9 cellular contexts compared by ENCODE assay signal in genomic region chr18:54671291-54671881, GRCh38.
DNase-seq lines count a peak whose midpoint lies in the region; ATAC-seq and TF ChIP-seq lines count a peak whose summit lies in the region.
"Had no signal": no experiment of that assay in that cellular context is flagged by ENCODE, and none has a peak within 500 bp of the region (broad histone marks: within the 10 kb centered on the region; RNA-seq: fewer than 3 reads in every experiment).

No MANE protein-coding gene starts in this region.

- H3K27ac ChIP-seq in left ventricle myocardium inferior (replicated peaks) (no peak overlapping the region), right cardiac atrium (ENCODE audit: low read length) (no peak overlapping the region), colonic mucosa (no peak overlapping the region)

- no peak overlapping the region for H3K27ac Mint-ChIP-seq in naive B cell
- H3K27ac Mint-ChIP-seq: activated naive CD8-positive, alpha-beta T cell treated with anti-CD3 and anti-CD28 coated beads, Interleukin-2, amount 10 ng/mL, durations not matched to agents 7 days and 5 days had no signal

- H3K27me3 Mint-ChIP-seq in naive B cell, result peaks cover 0 to 19% (median 3%) of the 10 kb centered on the region in 3 donors

- no peak overlapping the region for H3K4me3 Mint-ChIP-seq in naive B cell
- H3K4me3 Mint-ChIP-seq: activated naive CD8-positive, alpha-beta T cell treated with anti-CD3 and anti-CD28 coated beads, Interleukin-2, amount 10 ng/mL, durations not matched to agents 7 days and 5 days had no signal

- TF ChIP-seq CTCF in left ventricle myocardium inferior (IDR thresholded peaks at IDR 0.05; ENCODE audit: borderline replicate concordance), result peak; percentile 64
- TF ChIP-seq CTCF in colonic mucosa (IDR thresholded peaks at IDR 0.05), result peak; percentile 52

- peaks cover 0 to 4% (median 0%) of the 10 kb centered on the region in 7 donors for H3K9me3 Mint-ChIP-seq in naive B cell
- H3K9me3 Mint-ChIP-seq: activated naive CD8-positive, alpha-beta T cell treated with anti-CD3 and anti-CD28 coated beads, Interleukin-2, amount 10 ng/mL, durations not matched to agents 7 days and 5 days had no signal

- H3K9me3 ChIP-seq in left ventricle myocardium inferior (replicated peaks), result peaks cover 3% of the 10 kb centered on the region
- no peaks in the 10 kb centered on the region for H3K9me3 ChIP-seq in right cardiac atrium (ENCODE audit: control insufficient read depth, low read length)
- H3K9me3 ChIP-seq in colonic mucosa, result no peaks in the 10 kb centered on the region

- H3K27me3 ChIP-seq in left ventricle myocardium inferior (ENCODE audit: low read depth), result peaks cover 6% of the 10 kb centered on the region
- no peaks in the 10 kb centered on the region for H3K27me3 ChIP-seq in right cardiac atrium (ENCODE audit: control insufficient read depth, insufficient read depth)
- no peaks in the 10 kb centered on the region for H3K27me3 ChIP-seq in colonic mucosa

- H3K4me1 Mint-ChIP-seq in naive B cell, result no peaks in the 10 kb centered on the region
- H3K4me1 Mint-ChIP-seq: activated naive CD8-positive, alpha-beta T cell treated with anti-CD3 and anti-CD28 coated beads, Interleukin-2, amount 10 ng/mL, durations not matched to agents 7 days and 5 days had no signal

- WGBS in right cardiac atrium, result 97% methylated on average over 1 of the region's 1 CpG

- no peaks in the 10 kb centered on the region for H3K36me3 Mint-ChIP-seq in naive B cell
- H3K36me3 Mint-ChIP-seq: activated naive CD8-positive, alpha-beta T cell treated with anti-CD3 and anti-CD28 coated beads, Interleukin-2, amount 10 ng/mL, durations not matched to agents 7 days and 5 days had no signal

- H3K9ac ChIP-seq in colonic mucosa (ENCODE audit: low read depth in 2 of 2, low read length in 2 of 2), result no peak overlapping the region

- intact Hi-C loops in left ventricle myocardium inferior (cut with micrococcal nuclease), result loop anchor here (5.0 kb wide), 1 partner anchor 279 kb away; no protein-coding TSS in a partner anchor
- intact Hi-C loops in right cardiac atrium (cut with DNase I), result loop anchor here in 2 of 4 donors (10.0 kb wide), 2 partner anchors 227 to 277 kb away; no protein-coding TSS in a partner anchor
- intact Hi-C loops in colonic mucosa (cut with DNase I), result loop anchor here (10.0 kb wide), 1 partner anchor 227 kb away; no protein-coding TSS in a partner anchor

- H3K36me3 ChIP-seq in left ventricle myocardium inferior (no peaks in the 10 kb centered on the region), colonic mucosa (no peaks in the 10 kb centered on the region)

- H3K4me1 ChIP-seq in left ventricle myocardium inferior, result no peaks in the 10 kb centered on the region
- H3K4me1 ChIP-seq in right cardiac atrium (ENCODE audit: control insufficient read depth, insufficient read depth, low read length), result no peaks in the 10 kb centered on the region
- H3K4me1 ChIP-seq in colonic mucosa, result no peaks in the 10 kb centered on the region

- no peak for DNase-seq in left ventricle myocardium inferior
- no peak for DNase-seq in right cardiac atrium
- peak; percentile 62 for DNase-seq in NCI-H2227 (lab: John Stamatoyannopoulos, UW; ENCODE audit: unreplicated experiment)
- no peak for DNase-seq in colonic mucosa
- peak; percentile 14 for DNase-seq in naive B cell
- DNase-seq: activated naive CD8-positive, alpha-beta T cell treated with anti-CD3 and anti-CD28 coated beads, Interleukin-2, amount 10 ng/mL, durations not matched to agents 7 days and 5 days had no signal

- no peak overlapping the region for H3K4me3 ChIP-seq in left ventricle myocardium inferior
- H3K4me3 ChIP-seq in right cardiac atrium (ENCODE audit: low read length), result no peak overlapping the region
- no peak overlapping the region for H3K4me3 ChIP-seq in colonic mucosa

- ATAC-seq in right cardiac atrium (no peak), naive B cell (ENCODE audit: low read depth in 2 of 2) (no peak), GM18858 (IDR thresholded peaks at IDR 0.05; ENCODE audit: unreplicated experiment) (no peak), GM18511 (IDR thresholded peaks at IDR 0.05; ENCODE audit: unreplicated experiment) (no peak), HG02938 (IDR thresholded peaks at IDR 0.05; ENCODE audit: unreplicated experiment) (no peak)

Comparison
In these comparisons a context has a peak if more than half of its experiments do, and no peak if none do; other contexts are left out.
1. DNase-seq: peak in NCI-H2227 (single experiment) and naive B cell (single experiment); none in left ventricle myocardium inferior (single experiment), right cardiac atrium (0 of 3) and colonic mucosa (single experiment).